1 cellular context compared by ENCODE assay signal in the genomic region with DNA sequence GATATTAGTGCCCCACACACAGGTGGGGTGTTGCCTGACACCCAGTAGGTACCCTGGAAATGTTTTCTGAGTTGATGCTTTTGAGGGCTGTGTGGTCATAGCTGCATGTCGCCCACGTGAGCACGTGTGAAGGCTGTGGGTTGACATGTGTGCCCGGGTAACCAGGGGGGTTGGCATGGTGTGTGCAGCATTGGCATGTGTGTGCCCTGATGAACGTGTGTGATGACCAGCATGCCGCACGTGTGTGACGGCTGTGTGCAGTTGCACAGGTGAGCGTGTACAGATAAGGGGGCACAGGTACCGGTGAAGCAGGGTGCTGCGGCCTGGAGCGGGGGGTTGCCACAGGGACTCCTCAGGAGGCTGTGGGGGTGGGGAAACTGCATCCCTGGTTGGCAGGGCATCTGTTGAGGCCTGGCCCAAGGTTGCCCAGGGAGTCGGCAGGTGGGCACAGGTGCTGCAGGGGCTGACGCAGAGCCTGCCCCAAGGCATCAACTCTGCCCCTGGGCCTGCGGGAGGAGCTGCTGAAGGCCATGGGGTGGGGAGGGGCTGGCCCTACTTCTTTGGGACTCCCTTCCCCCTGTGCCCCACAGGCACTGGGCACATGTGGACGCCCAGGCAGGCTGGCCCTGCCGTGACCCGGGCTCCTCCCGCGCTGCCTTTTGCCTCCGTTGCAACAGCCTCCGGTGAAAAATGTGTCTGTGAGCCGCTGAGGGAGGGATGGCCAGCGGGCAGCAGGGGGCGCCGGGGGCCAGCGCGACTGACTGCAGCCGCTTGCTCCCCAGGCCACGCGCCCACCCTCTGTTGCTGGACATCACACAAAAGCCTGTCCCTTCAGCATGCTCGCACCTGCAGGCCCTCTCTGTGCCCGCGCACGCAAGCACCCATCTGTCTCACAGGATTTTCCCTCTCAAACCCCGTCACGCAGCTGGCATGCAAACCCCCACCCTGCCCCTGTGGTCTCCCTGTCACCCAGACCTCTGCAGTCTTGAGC.
TF ChIP-seq lines count a peak whose summit lies in the region.

No MANE protein-coding gene starts in this region.

TF ChIP-seq in GM23338, 12 proteins besides CTCF, POLR2A, EP300 and RAD21:
- TF ChIP-seq, protein P1, sequence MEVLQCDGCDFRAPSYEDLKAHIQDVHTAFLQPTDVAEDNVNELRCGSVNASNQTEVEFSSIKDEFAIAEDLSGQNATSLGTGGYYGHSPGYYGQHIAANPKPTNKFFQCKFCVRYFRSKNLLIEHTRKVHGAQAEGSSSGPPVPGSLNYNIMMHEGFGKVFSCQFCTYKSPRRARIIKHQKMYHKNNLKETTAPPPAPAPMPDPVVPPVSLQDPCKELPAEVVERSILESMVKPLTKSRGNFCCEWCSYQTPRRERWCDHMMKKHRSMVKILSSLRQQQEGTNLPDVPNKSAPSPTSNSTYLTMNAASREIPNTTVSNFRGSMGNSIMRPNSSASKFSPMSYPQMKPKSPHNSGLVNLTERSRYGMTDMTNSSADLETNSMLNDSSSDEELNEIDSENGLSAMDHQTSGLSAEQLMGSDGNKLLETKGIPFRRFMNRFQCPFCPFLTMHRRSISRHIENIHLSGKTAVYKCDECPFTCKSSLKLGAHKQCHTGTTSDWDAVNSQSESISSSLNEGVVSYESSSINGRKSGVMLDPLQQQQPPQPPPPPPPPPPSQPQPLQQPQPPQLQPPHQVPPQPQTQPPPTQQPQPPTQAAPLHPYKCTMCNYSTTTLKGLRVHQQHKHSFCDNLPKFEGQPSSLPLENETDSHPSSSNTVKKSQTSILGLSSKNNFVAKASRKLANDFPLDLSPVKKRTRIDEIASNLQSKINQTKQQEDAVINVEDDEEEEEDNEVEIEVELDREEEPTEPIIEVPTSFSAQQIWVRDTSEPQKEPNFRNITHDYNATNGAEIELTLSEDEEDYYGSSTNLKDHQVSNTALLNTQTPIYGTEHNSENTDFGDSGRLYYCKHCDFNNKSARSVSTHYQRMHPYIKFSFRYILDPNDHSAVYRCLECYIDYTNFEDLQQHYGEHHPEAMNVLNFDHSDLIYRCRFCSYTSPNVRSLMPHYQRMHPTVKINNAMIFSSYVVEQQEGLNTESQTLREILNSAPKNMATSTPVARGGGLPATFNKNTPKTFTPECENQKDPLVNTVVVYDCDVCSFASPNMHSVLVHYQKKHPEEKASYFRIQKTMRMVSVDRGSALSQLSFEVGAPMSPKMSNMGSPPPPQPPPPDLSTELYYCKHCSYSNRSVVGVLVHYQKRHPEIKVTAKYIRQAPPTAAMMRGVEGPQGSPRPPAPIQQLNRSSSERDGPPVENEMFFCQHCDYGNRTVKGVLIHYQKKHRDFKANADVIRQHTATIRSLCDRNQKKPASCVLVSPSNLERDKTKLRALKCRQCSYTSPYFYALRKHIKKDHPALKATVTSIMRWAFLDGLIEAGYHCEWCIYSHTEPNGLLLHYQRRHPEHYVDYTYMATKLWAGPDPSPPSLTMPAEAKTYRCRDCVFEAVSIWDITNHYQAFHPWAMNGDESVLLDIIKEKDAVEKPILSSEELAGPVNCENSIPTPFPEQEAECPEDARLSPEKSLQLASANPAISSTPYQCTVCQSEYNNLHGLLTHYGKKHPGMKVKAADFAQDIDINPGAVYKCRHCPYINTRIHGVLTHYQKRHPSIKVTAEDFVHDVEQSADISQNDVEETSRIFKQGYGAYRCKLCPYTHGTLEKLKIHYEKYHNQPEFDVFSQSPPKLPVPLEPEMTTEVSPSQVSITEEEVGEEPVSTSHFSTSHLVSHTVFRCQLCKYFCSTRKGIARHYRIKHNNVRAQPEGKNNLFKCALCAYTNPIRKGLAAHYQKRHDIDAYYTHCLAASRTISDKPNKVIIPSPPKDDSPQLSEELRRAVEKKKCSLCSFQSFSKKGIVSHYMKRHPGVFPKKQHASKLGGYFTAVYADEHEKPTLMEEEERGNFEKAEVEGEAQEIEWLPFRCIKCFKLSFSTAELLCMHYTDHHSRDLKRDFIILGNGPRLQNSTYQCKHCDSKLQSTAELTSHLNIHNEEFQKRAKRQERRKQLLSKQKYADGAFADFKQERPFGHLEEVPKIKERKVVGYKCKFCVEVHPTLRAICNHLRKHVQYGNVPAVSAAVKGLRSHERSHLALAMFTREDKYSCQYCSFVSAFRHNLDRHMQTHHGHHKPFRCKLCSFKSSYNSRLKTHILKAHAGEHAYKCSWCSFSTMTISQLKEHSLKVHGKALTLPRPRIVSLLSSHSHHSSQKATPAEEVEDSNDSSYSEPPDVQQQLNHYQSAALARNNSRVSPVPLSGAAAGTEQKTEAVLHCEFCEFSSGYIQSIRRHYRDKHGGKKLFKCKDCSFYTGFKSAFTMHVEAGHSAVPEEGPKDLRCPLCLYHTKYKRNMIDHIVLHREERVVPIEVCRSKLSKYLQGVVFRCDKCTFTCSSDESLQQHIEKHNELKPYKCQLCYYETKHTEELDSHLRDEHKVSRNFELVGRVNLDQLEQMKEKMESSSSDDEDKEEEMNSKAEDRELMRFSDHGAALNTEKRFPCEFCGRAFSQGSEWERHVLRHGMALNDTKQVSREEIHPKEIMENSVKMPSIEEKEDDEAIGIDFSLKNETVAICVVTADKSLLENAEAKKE (CRISPR knock-in tag; IDR thresholded peaks at IDR 0.05): no peak
- TF ChIP-seq STAT1 (IDR thresholded peaks at IDR 0.05; ENCODE audit: unreplicated experiment) (no peak), JUNB (IDR thresholded peaks at IDR 0.05; ENCODE audit: unreplicated experiment) (no peak), POLR2AphosphoS5 (IDR thresholded peaks at IDR 0.05; ENCODE audit: low read depth) (no peak), CREB1 (CRISPR knock-in tag; IDR thresholded peaks at IDR 0.05; ENCODE audit: low read depth) (no peak), ZNF114 (CRISPR knock-in tag; IDR thresholded peaks at IDR 0.05) (no peak), NANOG (IDR thresholded peaks at IDR 0.05; ENCODE audit: borderline replicate concordance) (no peak), EZH2 (IDR thresholded peaks at IDR 0.05; ENCODE audit: low read depth, unreplicated experiment) (no peak), EZH2phosphoT487 (IDR thresholded peaks at IDR 0.05; ENCODE audit: unreplicated experiment) (no peak), ZNF331 (CRISPR knock-in tag; IDR thresholded peaks at IDR 0.05; ENCODE audit: low read depth) (no peak)
- TF ChIP-seq, protein P2, sequence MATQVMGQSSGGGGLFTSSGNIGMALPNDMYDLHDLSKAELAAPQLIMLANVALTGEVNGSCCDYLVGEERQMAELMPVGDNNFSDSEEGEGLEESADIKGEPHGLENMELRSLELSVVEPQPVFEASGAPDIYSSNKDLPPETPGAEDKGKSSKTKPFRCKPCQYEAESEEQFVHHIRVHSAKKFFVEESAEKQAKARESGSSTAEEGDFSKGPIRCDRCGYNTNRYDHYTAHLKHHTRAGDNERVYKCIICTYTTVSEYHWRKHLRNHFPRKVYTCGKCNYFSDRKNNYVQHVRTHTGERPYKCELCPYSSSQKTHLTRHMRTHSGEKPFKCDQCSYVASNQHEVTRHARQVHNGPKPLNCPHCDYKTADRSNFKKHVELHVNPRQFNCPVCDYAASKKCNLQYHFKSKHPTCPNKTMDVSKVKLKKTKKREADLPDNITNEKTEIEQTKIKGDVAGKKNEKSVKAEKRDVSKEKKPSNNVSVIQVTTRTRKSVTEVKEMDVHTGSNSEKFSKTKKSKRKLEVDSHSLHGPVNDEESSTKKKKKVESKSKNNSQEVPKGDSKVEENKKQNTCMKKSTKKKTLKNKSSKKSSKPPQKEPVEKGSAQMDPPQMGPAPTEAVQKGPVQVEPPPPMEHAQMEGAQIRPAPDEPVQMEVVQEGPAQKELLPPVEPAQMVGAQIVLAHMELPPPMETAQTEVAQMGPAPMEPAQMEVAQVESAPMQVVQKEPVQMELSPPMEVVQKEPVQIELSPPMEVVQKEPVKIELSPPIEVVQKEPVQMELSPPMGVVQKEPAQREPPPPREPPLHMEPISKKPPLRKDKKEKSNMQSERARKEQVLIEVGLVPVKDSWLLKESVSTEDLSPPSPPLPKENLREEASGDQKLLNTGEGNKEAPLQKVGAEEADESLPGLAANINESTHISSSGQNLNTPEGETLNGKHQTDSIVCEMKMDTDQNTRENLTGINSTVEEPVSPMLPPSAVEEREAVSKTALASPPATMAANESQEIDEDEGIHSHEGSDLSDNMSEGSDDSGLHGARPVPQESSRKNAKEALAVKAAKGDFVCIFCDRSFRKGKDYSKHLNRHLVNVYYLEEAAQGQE (IDR thresholded peaks at IDR 0.05; ENCODE audit: unreplicated experiment): no peak
- TF ChIP-seq, protein P3, sequence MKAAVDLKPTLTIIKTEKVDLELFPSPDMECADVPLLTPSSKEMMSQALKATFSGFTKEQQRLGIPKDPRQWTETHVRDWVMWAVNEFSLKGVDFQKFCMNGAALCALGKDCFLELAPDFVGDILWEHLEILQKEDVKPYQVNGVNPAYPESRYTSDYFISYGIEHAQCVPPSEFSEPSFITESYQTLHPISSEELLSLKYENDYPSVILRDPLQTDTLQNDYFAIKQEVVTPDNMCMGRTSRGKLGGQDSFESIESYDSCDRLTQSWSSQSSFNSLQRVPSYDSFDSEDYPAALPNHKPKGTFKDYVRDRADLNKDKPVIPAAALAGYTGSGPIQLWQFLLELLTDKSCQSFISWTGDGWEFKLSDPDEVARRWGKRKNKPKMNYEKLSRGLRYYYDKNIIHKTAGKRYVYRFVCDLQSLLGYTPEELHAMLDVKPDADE (IDR thresholded peaks at IDR 0.05): no peak
